Comparison of ENCODE assay signal across 8 cellular contexts in the genomic region with DNA sequence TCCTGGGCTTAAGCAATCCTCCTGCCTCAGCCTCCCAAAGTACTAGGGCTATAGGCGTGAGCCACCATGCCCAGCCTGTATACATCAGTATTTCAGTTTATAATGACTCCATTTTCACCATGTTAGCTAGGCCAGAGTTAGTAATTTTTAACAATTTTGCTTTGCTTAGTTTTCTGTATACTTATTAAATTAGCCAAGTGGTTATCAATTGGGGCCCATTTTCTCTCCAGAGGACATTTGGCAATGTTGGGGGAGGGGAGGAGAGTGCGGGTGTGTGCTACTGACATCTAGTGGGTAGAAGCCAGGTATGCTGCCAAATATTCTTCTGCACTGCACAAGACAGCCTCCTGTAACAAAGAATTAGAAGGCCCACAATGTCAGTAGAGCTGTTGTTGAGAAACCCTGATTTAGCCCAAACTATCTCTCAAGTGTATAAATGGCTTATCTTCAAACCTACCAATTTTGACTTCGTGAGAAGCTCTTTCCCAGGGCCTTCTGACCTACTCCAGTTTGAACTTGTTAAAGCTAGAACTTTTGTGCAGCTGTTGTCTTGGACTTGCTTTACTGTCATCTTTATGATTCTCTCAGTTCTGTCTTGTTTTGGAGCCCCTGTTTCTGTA. TPM values are rescaled to one million over a fixed set of nuclear protein-coding genes. Genes with fewer than 3 reads are reported as not detected.
A peak's percentile ranks its signal among the peaks of the same experiment; 100 is the strongest.
DNase-seq lines count a peak whose midpoint lies in the region; ATAC-seq lines count a peak whose summit lies in the region.

No MANE protein-coding gene starts in this region.

- H3K4me3 Mint-ChIP-seq in activated CD4-positive, alpha-beta T cell treated with anti-CD3 and anti-CD28 coated beads, Interleukin-2, amount 10 ng/mL, durations not matched to agents 24 days and 14 days: no peak overlapping the region
- H3K4me3 Mint-ChIP-seq in stimulated activated naive CD8-positive, alpha-beta T cell treated with anti-CD3 and anti-CD28 coated beads, Interleukin-15, Interleukin-2, amounts not matched to agents 100 ng/mL and 50 ng/mL, for 24 hours: peak overlapping the region; percentile 1

- H3K4me1 Mint-ChIP-seq in activated CD4-positive, alpha-beta T cell treated with anti-CD3 and anti-CD28 coated beads, Interleukin-2, amount 10 ng/mL, durations not matched to agents 24 days and 14 days: peaks cover 61% of the 10 kb centered on the region
- peaks cover 54% of the 10 kb centered on the region for H3K4me1 Mint-ChIP-seq in stimulated activated naive CD8-positive, alpha-beta T cell treated with anti-CD3 and anti-CD28 coated beads, Interleukin-15, Interleukin-2, amounts not matched to agents 100 ng/mL and 50 ng/mL, for 24 hours (ENCODE audit: low read depth)

- H3K36me3 Mint-ChIP-seq in activated CD4-positive, alpha-beta T cell treated with anti-CD3 and anti-CD28 coated beads, Interleukin-2, amount 10 ng/mL, durations not matched to agents 24 days and 14 days (ENCODE audit: low read depth): peaks cover 5% of the 10 kb centered on the region
- H3K36me3 Mint-ChIP-seq in stimulated activated naive CD8-positive, alpha-beta T cell treated with anti-CD3 and anti-CD28 coated beads, Interleukin-15, Interleukin-2, amounts not matched to agents 100 ng/mL and 50 ng/mL, for 24 hours (ENCODE audit: low read depth): peaks cover 3% of the 10 kb centered on the region

- H3K27ac Mint-ChIP-seq in activated CD4-positive, alpha-beta T cell treated with anti-CD3 and anti-CD28 coated beads, Interleukin-2, amount 10 ng/mL, durations not matched to agents 24 days and 14 days: peak overlapping the region; percentile 49
- H3K27ac Mint-ChIP-seq in stimulated activated naive CD8-positive, alpha-beta T cell treated with anti-CD3 and anti-CD28 coated beads, Interleukin-15, Interleukin-2, amounts not matched to agents 100 ng/mL and 50 ng/mL, for 24 hours: peak overlapping the region; percentile 32

- no peaks in the 10 kb centered on the region for H3K9me3 Mint-ChIP-seq in activated CD4-positive, alpha-beta T cell treated with anti-CD3 and anti-CD28 coated beads, Interleukin-2, amount 10 ng/mL, durations not matched to agents 24 days and 14 days
- H3K9me3 Mint-ChIP-seq in stimulated activated naive CD8-positive, alpha-beta T cell treated with anti-CD3 and anti-CD28 coated beads, Interleukin-15, Interleukin-2, amounts not matched to agents 100 ng/mL and 50 ng/mL, for 24 hours: no peaks in the 10 kb centered on the region

- H3K27me3 Mint-ChIP-seq in activated CD4-positive, alpha-beta T cell treated with anti-CD3 and anti-CD28 coated beads, Interleukin-2, amount 10 ng/mL, durations not matched to agents 24 days and 14 days: no peaks in the 10 kb centered on the region
- H3K27me3 Mint-ChIP-seq in stimulated activated naive CD8-positive, alpha-beta T cell treated with anti-CD3 and anti-CD28 coated beads, Interleukin-15, Interleukin-2, amounts not matched to agents 100 ng/mL and 50 ng/mL, for 24 hours: no peaks in the 10 kb centered on the region

- intact Hi-C loops in activated CD4-positive, alpha-beta T cell treated with anti-CD3 and anti-CD28 coated beads, Interleukin-2, amount 10 ng/mL, durations not matched to agents 24 days and 14 days (cut with micrococcal nuclease): loop anchor here (1.0 to 10.0 kb wide), 4 partner anchors 8 to 224 kb away; partner anchors contain the start of genes GALNT18 and USP47

- peak; percentile 72 for ATAC-seq in GM18861 (IDR thresholded peaks at IDR 0.05; ENCODE audit: unreplicated experiment)
- ATAC-seq in HG03064 (IDR thresholded peaks at IDR 0.05; ENCODE audit: low read depth, unreplicated experiment): peak; percentile 80

- DNase-seq in AML-193 (lab: John Stamatoyannopoulos, UW): peak; percentile 60 to 73
- peak; percentile 52 for DNase-seq in NCI-H226
- DNase-seq in activated CD4-positive, alpha-beta T cell treated with anti-CD3 and anti-CD28 coated beads, Interleukin-2, amount 10 ng/mL, durations not matched to agents 24 days and 14 days: peak; percentile 88
- peak; percentile 46 for DNase-seq in effector CD8-positive, alpha-beta T cell (lab: John Stamatoyannopoulos, UW)
- peak; percentile 76 for DNase-seq in myocyte (ENCODE audit: low read depth)

RNA-seq across cellular contexts. Expression of gene USP47, which starts 7.5 kb away (rescaled TPM):
- 51.9 and 54.0 TPM in 2 replicates for total RNA-seq in activated CD4-positive, alpha-beta T cell treated with anti-CD3 and anti-CD28 coated beads, Interleukin-2, amount 10 ng/mL, durations not matched to agents 24 days and 14 days
- total RNA-seq in myocyte: 67.1 and 75.4 TPM in 2 replicates
- 19.0 TPM for polyA plus RNA-seq in myocyte (2012)

Comparison
In these comparisons a context has a peak if more than half of its experiments do, and no peak if none do; other contexts are left out.
1. Peak in every context shown above with its lines: DNase-seq and ATAC-seq.